Comparison of ENCODE assay signal across 1 cellular context in genomic region chr17:44324092-44324570, GRCh38.
TF ChIP-seq lines count a peak whose summit lies in the region.

No MANE protein-coding gene starts in this region.

TF ChIP-seq in HepG2, 621 proteins besides CTCF, POLR2A, EP300 and RAD21 (continued from another document):
- TF ChIP-seq, protein P1, sequence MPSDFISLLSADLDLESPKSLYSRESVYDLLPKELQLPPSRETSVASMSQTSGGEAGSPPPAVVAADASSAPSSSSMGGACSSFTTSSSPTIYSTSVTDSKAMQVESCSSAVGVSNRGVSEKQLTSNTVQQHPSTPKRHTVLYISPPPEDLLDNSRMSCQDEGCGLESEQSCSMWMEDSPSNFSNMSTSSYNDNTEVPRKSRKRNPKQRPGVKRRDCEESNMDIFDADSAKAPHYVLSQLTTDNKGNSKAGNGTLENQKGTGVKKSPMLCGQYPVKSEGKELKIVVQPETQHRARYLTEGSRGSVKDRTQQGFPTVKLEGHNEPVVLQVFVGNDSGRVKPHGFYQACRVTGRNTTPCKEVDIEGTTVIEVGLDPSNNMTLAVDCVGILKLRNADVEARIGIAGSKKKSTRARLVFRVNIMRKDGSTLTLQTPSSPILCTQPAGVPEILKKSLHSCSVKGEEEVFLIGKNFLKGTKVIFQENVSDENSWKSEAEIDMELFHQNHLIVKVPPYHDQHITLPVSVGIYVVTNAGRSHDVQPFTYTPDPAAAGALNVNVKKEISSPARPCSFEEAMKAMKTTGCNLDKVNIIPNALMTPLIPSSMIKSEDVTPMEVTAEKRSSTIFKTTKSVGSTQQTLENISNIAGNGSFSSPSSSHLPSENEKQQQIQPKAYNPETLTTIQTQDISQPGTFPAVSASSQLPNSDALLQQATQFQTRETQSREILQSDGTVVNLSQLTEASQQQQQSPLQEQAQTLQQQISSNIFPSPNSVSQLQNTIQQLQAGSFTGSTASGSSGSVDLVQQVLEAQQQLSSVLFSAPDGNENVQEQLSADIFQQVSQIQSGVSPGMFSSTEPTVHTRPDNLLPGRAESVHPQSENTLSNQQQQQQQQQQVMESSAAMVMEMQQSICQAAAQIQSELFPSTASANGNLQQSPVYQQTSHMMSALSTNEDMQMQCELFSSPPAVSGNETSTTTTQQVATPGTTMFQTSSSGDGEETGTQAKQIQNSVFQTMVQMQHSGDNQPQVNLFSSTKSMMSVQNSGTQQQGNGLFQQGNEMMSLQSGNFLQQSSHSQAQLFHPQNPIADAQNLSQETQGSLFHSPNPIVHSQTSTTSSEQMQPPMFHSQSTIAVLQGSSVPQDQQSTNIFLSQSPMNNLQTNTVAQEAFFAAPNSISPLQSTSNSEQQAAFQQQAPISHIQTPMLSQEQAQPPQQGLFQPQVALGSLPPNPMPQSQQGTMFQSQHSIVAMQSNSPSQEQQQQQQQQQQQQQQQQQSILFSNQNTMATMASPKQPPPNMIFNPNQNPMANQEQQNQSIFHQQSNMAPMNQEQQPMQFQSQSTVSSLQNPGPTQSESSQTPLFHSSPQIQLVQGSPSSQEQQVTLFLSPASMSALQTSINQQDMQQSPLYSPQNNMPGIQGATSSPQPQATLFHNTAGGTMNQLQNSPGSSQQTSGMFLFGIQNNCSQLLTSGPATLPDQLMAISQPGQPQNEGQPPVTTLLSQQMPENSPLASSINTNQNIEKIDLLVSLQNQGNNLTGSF (CRISPR knock-in tag; IDR thresholded peaks at IDR 0.05) = peak; percentile 10; the same call in 1 of the 2 replicates
- peak; percentile 92 for TF ChIP-seq ZNF572 (CRISPR knock-in tag; IDR thresholded peaks at IDR 0.05)
- peak; percentile 31; the same call in 1 of the 2 replicates for TF ChIP-seq KDM3A (CRISPR knock-in tag; IDR thresholded peaks at IDR 0.05; ENCODE audit: low read depth)
- TF ChIP-seq UBTF (CRISPR knock-in tag; IDR thresholded peaks at IDR 0.05) = peak; percentile 87; the same call in 1 of the 2 replicates
- TF ChIP-seq ZNF737 (CRISPR knock-in tag; IDR thresholded peaks at IDR 0.05; ENCODE audit: borderline replicate concordance) = no peak
- peak; percentile 14; the same call in 1 of the 2 replicates for TF ChIP-seq MXD4 (CRISPR knock-in tag; IDR thresholded peaks at IDR 0.05)
- TF ChIP-seq ZMAT3 (CRISPR knock-in tag; conservative IDR thresholded peaks at IDR 0.05) = no peak
- TF ChIP-seq MXI1 (IDR thresholded peaks at IDR 0.05; ENCODE audit: borderline replicate concordance, low read depth, low read length) = no peak
- TF ChIP-seq NCOA1 (CRISPR knock-in tag; IDR thresholded peaks at IDR 0.05) = 0 out of 2 replicates have a peak, but pooled peaks have one; percentile 57
- TF ChIP-seq PITX1 (CRISPR knock-in tag; IDR thresholded peaks at IDR 0.05) = 0 out of 2 replicates have a peak, but pooled peaks have one; percentile 3
- TF ChIP-seq TOE1 (CRISPR knock-in tag; IDR thresholded peaks at IDR 0.05) = no peak
- no peak for TF ChIP-seq ZNF678 (CRISPR knock-in tag; IDR thresholded peaks at IDR 0.05)
- TF ChIP-seq ADNP (CRISPR knock-in tag; IDR thresholded peaks at IDR 0.05) = no peak
- no peak for TF ChIP-seq SKI (IDR thresholded peaks at IDR 0.05; ENCODE audit: partially characterized antibody)
TF ChIP-seq in HepG2: peak in this region for 119.
